16 cellular contexts compared by ENCODE assay signal in genomic region chr2:188785515-188785914, GRCh38.
A peak's percentile ranks its signal among the peaks of the same experiment; 100 is the strongest.
DNase-seq lines count a peak whose midpoint lies in the region; ATAC-seq and TF ChIP-seq lines count a peak whose summit lies in the region.
"Had no signal": no experiment of that assay in that cellular context is flagged by ENCODE, and none has a peak within 500 bp of the region (broad histone marks: within the 10 kb centered on the region; RNA-seq: fewer than 3 reads in every experiment).

No MANE protein-coding gene starts in this region.

- POLR2A ChIA-PET in naive thymus-derived CD8-positive, alpha-beta T cell (lab: Charles Lee) = no interaction called here

- H3K27ac Mint-ChIP-seq in naive thymus-derived CD8-positive, alpha-beta T cell = no peak overlapping the region

- no peaks in the 10 kb centered on the region for H3K4me1 ChIP-seq in lower lobe of right lung
- H3K4me1 ChIP-seq: BE2C had no signal

- no peak overlapping the region for H3K4me3 Mint-ChIP-seq in naive thymus-derived CD8-positive, alpha-beta T cell

- H3K27ac ChIP-seq in epithelial cell of prostate (peak overlapping the region; percentile 73), lower lobe of right lung (peak overlapping the region; percentile 39), skin epidermis (peak overlapping the region in 17 of 21 experiments; percentile 1 to 93 (median 68))

- no peak for TF ChIP-seq CTCF in lower lobe of right lung (IDR thresholded peaks at IDR 0.05)

- H3K4me1 Mint-ChIP-seq in naive thymus-derived CD8-positive, alpha-beta T cell = no peaks in the 10 kb centered on the region

- no peaks in the 10 kb centered on the region for H3K36me3 ChIP-seq in lower lobe of right lung
- H3K36me3 ChIP-seq: BE2C, HAP-1 had no signal

- no peaks in the 10 kb centered on the region for H3K27me3 Mint-ChIP-seq in naive thymus-derived CD8-positive, alpha-beta T cell

- ATAC-seq in lower lobe of right lung (no peak), GM21723 (IDR thresholded peaks at IDR 0.05; ENCODE audit: unreplicated experiment) (no peak)
- ATAC-seq in naive thymus-derived CD8-positive, alpha-beta T cell = no peak

- H3K9me3 Mint-ChIP-seq in naive thymus-derived CD8-positive, alpha-beta T cell = peaks cover 0 to 3% (median 0%) of the 10 kb centered on the region in 9 donors

- H3K4me3 ChIP-seq in lower lobe of right lung (no peak overlapping the region), skin epidermis (no peak overlapping the region)
- H3K4me3 ChIP-seq: HAP-1 had no signal

- H3K9me3 ChIP-seq in lower lobe of right lung = no peaks in the 10 kb centered on the region
- H3K9me3 ChIP-seq: BE2C, HAP-1 had no signal

- intact Hi-C loops in lower lobe of right lung (cut with DNase I) = no loop called here

- H3K36me3 Mint-ChIP-seq in naive thymus-derived CD8-positive, alpha-beta T cell = no peaks in the 10 kb centered on the region

- DNase-seq in AG20443 (ENCODE audit: low spot score) (peak; percentile 42), epithelial cell of prostate (ENCODE audit: low read depth, low spot score) (no peak), lower lobe of right lung (no peak), NCI-H1105 (lab: John Stamatoyannopoulos, UW) (no peak), dedifferentiated amniotic fluid mesenchymal stem cell (ENCODE audit: extremely low spot score) (no peak)
- no peak for DNase-seq in naive thymus-derived CD8-positive, alpha-beta T cell
- DNase-seq: activated CD4-positive, alpha-beta T cell treated with anti-CD3 and anti-CD28 coated beads, Interleukin-2, amount 50 U/mL, for 4 hours; amniotic stem cell; BE2C; cortex of kidney; KBM-7; midbrain; NCI-H1417 treated with DMSO at 0.1 percent for 48 hours had no signal

- H3K27me3 ChIP-seq in lower lobe of right lung (ENCODE audit: low read depth) = no peaks in the 10 kb centered on the region
- H3K27me3 ChIP-seq: BE2C had no signal
